1 cellular context compared by ENCODE assay signal in the genomic region with DNA sequence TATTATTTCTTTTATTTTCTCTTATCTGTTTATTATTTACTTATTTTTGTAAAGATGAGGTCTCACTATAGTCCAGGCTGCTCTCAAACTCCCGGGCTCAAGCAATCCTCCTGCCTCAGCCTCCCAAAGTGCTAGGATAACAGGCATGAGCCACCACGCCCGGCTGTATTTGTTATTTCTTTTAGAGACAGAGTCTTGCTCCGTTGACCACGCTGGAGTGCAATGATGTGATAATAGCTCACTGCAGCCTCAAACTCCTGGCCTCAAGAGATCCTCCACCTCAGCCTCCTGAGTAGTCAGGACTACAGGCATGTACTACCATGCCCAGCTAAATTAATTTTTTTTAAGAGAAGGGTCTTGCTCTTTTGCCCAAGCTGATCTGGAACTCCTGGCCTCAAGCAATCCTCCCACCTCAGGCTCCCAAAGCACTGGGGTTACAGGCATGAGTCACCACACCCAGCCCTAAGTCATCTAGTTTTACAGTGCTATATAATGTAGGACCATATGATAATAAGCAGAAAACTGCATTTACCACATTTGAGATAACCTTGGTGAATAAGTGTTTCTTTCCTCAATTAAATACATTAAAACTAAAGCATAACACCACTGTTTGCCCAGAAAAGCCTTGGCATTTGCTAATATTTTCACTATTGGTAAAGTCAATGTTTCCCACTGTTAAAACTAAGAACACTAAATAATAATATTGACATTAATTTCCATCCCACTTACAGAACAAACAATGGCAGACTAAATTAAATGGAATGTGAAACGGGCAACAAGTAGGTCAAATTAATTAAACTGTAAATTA.
TF ChIP-seq lines count a peak whose summit lies in the region.

No MANE protein-coding gene starts in this region.

TF ChIP-seq in K562, 482 proteins besides CTCF, POLR2A, EP300 and RAD21 (continued from another document):
- TF ChIP-seq, protein P1, sequence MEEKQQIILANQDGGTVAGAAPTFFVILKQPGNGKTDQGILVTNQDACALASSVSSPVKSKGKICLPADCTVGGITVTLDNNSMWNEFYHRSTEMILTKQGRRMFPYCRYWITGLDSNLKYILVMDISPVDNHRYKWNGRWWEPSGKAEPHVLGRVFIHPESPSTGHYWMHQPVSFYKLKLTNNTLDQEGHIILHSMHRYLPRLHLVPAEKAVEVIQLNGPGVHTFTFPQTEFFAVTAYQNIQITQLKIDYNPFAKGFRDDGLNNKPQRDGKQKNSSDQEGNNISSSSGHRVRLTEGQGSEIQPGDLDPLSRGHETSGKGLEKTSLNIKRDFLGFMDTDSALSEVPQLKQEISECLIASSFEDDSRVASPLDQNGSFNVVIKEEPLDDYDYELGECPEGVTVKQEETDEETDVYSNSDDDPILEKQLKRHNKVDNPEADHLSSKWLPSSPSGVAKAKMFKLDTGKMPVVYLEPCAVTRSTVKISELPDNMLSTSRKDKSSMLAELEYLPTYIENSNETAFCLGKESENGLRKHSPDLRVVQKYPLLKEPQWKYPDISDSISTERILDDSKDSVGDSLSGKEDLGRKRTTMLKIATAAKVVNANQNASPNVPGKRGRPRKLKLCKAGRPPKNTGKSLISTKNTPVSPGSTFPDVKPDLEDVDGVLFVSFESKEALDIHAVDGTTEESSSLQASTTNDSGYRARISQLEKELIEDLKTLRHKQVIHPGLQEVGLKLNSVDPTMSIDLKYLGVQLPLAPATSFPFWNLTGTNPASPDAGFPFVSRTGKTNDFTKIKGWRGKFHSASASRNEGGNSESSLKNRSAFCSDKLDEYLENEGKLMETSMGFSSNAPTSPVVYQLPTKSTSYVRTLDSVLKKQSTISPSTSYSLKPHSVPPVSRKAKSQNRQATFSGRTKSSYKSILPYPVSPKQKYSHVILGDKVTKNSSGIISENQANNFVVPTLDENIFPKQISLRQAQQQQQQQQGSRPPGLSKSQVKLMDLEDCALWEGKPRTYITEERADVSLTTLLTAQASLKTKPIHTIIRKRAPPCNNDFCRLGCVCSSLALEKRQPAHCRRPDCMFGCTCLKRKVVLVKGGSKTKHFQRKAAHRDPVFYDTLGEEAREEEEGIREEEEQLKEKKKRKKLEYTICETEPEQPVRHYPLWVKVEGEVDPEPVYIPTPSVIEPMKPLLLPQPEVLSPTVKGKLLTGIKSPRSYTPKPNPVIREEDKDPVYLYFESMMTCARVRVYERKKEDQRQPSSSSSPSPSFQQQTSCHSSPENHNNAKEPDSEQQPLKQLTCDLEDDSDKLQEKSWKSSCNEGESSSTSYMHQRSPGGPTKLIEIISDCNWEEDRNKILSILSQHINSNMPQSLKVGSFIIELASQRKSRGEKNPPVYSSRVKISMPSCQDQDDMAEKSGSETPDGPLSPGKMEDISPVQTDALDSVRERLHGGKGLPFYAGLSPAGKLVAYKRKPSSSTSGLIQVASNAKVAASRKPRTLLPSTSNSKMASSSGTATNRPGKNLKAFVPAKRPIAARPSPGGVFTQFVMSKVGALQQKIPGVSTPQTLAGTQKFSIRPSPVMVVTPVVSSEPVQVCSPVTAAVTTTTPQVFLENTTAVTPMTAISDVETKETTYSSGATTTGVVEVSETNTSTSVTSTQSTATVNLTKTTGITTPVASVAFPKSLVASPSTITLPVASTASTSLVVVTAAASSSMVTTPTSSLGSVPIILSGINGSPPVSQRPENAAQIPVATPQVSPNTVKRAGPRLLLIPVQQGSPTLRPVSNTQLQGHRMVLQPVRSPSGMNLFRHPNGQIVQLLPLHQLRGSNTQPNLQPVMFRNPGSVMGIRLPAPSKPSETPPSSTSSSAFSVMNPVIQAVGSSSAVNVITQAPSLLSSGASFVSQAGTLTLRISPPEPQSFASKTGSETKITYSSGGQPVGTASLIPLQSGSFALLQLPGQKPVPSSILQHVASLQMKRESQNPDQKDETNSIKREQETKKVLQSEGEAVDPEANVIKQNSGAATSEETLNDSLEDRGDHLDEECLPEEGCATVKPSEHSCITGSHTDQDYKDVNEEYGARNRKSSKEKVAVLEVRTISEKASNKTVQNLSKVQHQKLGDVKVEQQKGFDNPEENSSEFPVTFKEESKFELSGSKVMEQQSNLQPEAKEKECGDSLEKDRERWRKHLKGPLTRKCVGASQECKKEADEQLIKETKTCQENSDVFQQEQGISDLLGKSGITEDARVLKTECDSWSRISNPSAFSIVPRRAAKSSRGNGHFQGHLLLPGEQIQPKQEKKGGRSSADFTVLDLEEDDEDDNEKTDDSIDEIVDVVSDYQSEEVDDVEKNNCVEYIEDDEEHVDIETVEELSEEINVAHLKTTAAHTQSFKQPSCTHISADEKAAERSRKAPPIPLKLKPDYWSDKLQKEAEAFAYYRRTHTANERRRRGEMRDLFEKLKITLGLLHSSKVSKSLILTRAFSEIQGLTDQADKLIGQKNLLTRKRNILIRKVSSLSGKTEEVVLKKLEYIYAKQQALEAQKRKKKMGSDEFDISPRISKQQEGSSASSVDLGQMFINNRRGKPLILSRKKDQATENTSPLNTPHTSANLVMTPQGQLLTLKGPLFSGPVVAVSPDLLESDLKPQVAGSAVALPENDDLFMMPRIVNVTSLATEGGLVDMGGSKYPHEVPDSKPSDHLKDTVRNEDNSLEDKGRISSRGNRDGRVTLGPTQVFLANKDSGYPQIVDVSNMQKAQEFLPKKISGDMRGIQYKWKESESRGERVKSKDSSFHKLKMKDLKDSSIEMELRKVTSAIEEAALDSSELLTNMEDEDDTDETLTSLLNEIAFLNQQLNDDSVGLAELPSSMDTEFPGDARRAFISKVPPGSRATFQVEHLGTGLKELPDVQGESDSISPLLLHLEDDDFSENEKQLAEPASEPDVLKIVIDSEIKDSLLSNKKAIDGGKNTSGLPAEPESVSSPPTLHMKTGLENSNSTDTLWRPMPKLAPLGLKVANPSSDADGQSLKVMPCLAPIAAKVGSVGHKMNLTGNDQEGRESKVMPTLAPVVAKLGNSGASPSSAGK (IDR thresholded peaks at IDR 0.05), result no peak
- TF ChIP-seq ZBTB8A (IDR thresholded peaks at IDR 0.05; ENCODE audit: partially characterized antibody) (no peak), ZNF3 (CRISPR knock-in tag; IDR thresholded peaks at IDR 0.05) (no peak), ZNF124 (CRISPR knock-in tag; IDR thresholded peaks at IDR 0.05) (no peak), SUPT5H (IDR thresholded peaks at IDR 0.05) (no peak), TAF7 (tag; IDR thresholded peaks at IDR 0.05) (no peak), ESRRB (CRISPR knock-in tag; IDR thresholded peaks at IDR 0.05; ENCODE audit: borderline replicate concordance) (no peak), CHD4 (IDR thresholded peaks at IDR 0.05; ENCODE audit: insufficient read depth, insufficient replicate concordance, low read depth, low read length, poor library complexity, severe bottlenecking) (no peak), SIRT6 (IDR thresholded peaks at IDR 0.05; ENCODE audit: low read depth, low read length) (no peak), RCOR1 (IDR thresholded peaks at IDR 0.05; ENCODE audit: borderline replicate concordance in 1 of 2, low read depth in 2 of 2, low read length in 2 of 2) (no peak), ARID1B (IDR thresholded peaks at IDR 0.05) (0 out of 2 replicates have a peak, but pooled peaks have one; percentile 18), RFX5 (IDR thresholded peaks at IDR 0.05; ENCODE audit: low read depth, low read length) (no peak), STAT5A (IDR thresholded peaks at IDR 0.05; ENCODE audit: borderline replicate concordance, low read length) (no peak), POLR3A (IDR thresholded peaks at IDR 0.05; ENCODE audit: borderline replicate concordance, extremely low read depth, insufficient read depth, insufficient read length) (no peak), KDM1A (IDR thresholded peaks at IDR 0.05) (no peak), ZEB2 (IDR thresholded peaks at IDR 0.05) (no peak), SMC3 (conservative IDR thresholded peaks at IDR 0.05; ENCODE audit: insufficient read depth, low read depth, low read length) (no peak), TBP (optimal IDR thresholded peaks at IDR 0.05; ENCODE audit: low read depth, low read length) (no peak), TAF9B (IDR thresholded peaks at IDR 0.05; ENCODE audit: partially characterized antibody) (no peak), NRF1 (conservative IDR thresholded peaks at IDR 0.05 in 1 of 2, IDR thresholded peaks at IDR 0.05 in 1 of 2) (no peak), GTF2F1 (IDR thresholded peaks at IDR 0.05; ENCODE audit: low read depth, low read length) (no peak), NELFE (IDR thresholded peaks at IDR 0.05; ENCODE audit: insufficient read depth, insufficient read length) (no peak), ZNF644 (tag; IDR thresholded peaks at IDR 0.05; ENCODE audit: low read depth) (no peak), MEF2D (tag; conservative IDR thresholded peaks at IDR 0.05; ENCODE audit: low read depth) (no peak), ZBTB7A (IDR thresholded peaks at IDR 0.05; ENCODE audit: borderline replicate concordance, control insufficient read depth, low read depth, low read length) (no peak), DPF2 (IDR thresholded peaks at IDR 0.05) (peak; percentile 22; the same call in 1 of the 2 replicates), XRCC5 (IDR thresholded peaks at IDR 0.05; ENCODE audit: low read depth, low read length) (no peak), TBL1XR1 (IDR thresholded peaks at IDR 0.05; ENCODE audit: low read length in 2 of 2) (no peak)
- TF ChIP-seq, protein P2, sequence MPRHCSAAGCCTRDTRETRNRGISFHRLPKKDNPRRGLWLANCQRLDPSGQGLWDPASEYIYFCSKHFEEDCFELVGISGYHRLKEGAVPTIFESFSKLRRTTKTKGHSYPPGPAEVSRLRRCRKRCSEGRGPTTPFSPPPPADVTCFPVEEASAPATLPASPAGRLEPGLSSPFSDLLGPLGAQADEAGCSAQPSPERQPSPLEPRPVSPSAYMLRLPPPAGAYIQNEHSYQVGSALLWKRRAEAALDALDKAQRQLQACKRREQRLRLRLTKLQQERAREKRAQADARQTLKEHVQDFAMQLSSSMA (CRISPR knock-in tag; IDR thresholded peaks at IDR 0.05), result no peak
- TF ChIP-seq, protein P3, sequence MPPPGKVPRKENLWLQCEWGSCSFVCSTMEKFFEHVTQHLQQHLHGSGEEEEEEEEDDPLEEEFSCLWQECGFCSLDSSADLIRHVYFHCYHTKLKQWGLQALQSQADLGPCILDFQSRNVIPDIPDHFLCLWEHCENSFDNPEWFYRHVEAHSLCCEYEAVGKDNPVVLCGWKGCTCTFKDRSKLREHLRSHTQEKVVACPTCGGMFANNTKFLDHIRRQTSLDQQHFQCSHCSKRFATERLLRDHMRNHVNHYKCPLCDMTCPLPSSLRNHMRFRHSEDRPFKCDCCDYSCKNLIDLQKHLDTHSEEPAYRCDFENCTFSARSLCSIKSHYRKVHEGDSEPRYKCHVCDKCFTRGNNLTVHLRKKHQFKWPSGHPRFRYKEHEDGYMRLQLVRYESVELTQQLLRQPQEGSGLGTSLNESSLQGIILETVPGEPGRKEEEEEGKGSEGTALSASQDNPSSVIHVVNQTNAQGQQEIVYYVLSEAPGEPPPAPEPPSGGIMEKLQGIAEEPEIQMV (tag; conservative IDR thresholded peaks at IDR 0.05; ENCODE audit: low read depth), result no peak
- TF ChIP-seq, protein P4, sequence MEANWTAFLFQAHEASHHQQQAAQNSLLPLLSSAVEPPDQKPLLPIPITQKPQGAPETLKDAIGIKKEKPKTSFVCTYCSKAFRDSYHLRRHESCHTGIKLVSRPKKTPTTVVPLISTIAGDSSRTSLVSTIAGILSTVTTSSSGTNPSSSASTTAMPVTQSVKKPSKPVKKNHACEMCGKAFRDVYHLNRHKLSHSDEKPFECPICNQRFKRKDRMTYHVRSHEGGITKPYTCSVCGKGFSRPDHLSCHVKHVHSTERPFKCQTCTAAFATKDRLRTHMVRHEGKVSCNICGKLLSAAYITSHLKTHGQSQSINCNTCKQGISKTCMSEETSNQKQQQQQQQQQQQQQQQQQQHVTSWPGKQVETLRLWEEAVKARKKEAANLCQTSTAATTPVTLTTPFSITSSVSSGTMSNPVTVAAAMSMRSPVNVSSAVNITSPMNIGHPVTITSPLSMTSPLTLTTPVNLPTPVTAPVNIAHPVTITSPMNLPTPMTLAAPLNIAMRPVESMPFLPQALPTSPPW (CRISPR knock-in tag; IDR thresholded peaks at IDR 0.05), result no peak
